In the genomic region with DNA sequence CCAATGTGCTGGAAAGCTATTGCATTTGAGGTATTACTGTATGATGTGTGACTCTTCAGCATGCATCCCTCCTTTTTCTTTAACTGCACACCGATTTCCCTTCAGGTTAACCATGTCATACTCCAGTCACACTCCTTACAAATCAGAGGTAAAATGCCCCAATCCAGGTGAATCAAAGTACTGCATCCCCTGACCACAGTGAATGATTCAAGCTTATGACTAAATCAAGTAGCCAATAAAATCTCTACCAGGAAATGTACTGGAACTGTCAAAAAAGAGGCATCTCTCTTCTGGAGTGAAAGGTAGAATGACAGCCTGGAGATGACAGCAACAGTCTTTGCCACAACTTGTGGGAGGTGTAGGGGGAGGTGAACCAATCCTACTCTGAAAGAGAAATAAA, we compare ENCODE assay signal across 30 cellular contexts. TPM values are rescaled to one million over a fixed set of nuclear protein-coding genes. Genes with fewer than 3 reads are reported as not detected.
"Had no signal": no experiment of that assay in that cellular context is flagged by ENCODE, and none has a peak within 500 bp of the region (broad histone marks: within the 10 kb centered on the region; RNA-seq: fewer than 3 reads in every experiment).

No MANE protein-coding gene starts in this region.

- H3K4me1 Mint-ChIP-seq: activated CD4-positive, alpha-beta T cell treated with anti-CD3 and anti-CD28 coated beads, Interleukin-2, amount 10 ng/mL, durations not matched to agents 24 days and 14 days; activated naive CD4-positive, alpha-beta T cell treated with anti-CD3 and anti-CD28 coated beads, Interleukin-2, amount 50 U/mL, for 24 hours; activated naive CD8-positive, alpha-beta T cell treated with anti-CD3 and anti-CD28 coated beads, Interleukin-2, amount 10 ng/mL, durations not matched to agents 7 days and 5 days had no signal

- H3K36me3 Mint-ChIP-seq: activated naive CD4-positive, alpha-beta T cell treated with anti-CD3 and anti-CD28 coated beads, Interleukin-2, amount 50 U/mL, for 24 hours; activated naive CD8-positive, alpha-beta T cell treated with anti-CD3 and anti-CD28 coated beads, Interleukin-2, amount 10 ng/mL, durations not matched to agents 7 days and 5 days had no signal

- ATAC-seq: activated CD8-positive, alpha-beta T cell treated with anti-CD3 and anti-CD28 coated beads, Interleukin-2, amount 10 ng/mL, durations not matched to agents 7 days and 5 days; body of pancreas had no signal

- DNase-seq: activated CD4-positive, alpha-beta T cell treated with anti-CD3 and anti-CD28 coated beads, Interleukin-2, amount 10 ng/mL, durations not matched to agents 24 days and 14 days; activated CD4-positive, alpha-beta T cell treated with anti-CD3 and anti-CD28 coated beads, Interleukin-2, amount 50 U/mL, for 4 hours; activated CD8-positive, alpha-beta T cell treated with anti-CD3 and anti-CD28 coated beads, Interleukin-2, amount 10 ng/mL, durations not matched to agents 7 days and 5 days; activated gamma-delta T cell; activated naive CD4-positive, alpha-beta T cell treated with Interleukin-2 at 50 U/mL for 16 hours; activated naive CD8-positive, alpha-beta T cell treated with anti-CD3 and anti-CD28 coated beads, Interleukin-2, amount 10 ng/mL, durations not matched to agents 7 days and 5 days; activated T-cell treated with anti-CD3 and anti-CD28 coated beads, Interleukin-2, amount 50 U/mL, for 24 hours; body of pancreas; central memory CD4-positive, alpha-beta T cell; Karpas-422; MG63; NCI-H1048; NCI-H1105 treated with DMSO at 0.1 percent for 48 hours; NCI-H1436; NCI-H1694; NCI-H1930; NCI-H2171; NCI-H510A; NCI-H526; NCI-H748 treated with DMSO at 0.1 percent for 48 hours; NK-92 treated with Interleukin-12 subunit alpha and Interleukin-12 subunit beta, amount 100 ng/mL, for 24 hours; PC-9; Right ventricle myocardium superior; SJCRH30; T1000 had no signal

- H3K27ac Mint-ChIP-seq: activated CD4-positive, alpha-beta T cell treated with anti-CD3 and anti-CD28 coated beads, Interleukin-2, amount 10 ng/mL, durations not matched to agents 24 days and 14 days; activated CD8-positive, alpha-beta T cell treated with anti-CD3 and anti-CD28 coated beads, Interleukin-2, amount 10 ng/mL, durations not matched to agents 7 days and 5 days; activated naive CD4-positive, alpha-beta T cell treated with anti-CD3 and anti-CD28 coated beads, Interleukin-2, amount 50 U/mL, for 24 hours; activated naive CD8-positive, alpha-beta T cell treated with anti-CD3 and anti-CD28 coated beads, Interleukin-2, amount 10 ng/mL, durations not matched to agents 7 days and 5 days; activated T-cell treated with anti-CD3 and anti-CD28 coated beads, Interleukin-2, amount 50 U/mL, for 24 hours; activated T-helper 2 cell treated with anti-CD3 and anti-CD28 coated beads, Interferon-gamma antibody, Interleukin-2, Interleukin-4, amounts not matched to agents 10 μg/mL and 5 μg/mL and 100 μg/mL, durations not matched to agents 14 hours and 24 hours and 36 hours had no signal

- H3K4me3 Mint-ChIP-seq: activated CD4-positive, alpha-beta T cell treated with anti-CD3 and anti-CD28 coated beads, Interleukin-2, amount 10 ng/mL, durations not matched to agents 24 days and 14 days; activated CD8-positive, alpha-beta T cell treated with anti-CD3 and anti-CD28 coated beads, Interleukin-2, amount 10 ng/mL, durations not matched to agents 7 days and 5 days; activated naive CD4-positive, alpha-beta T cell treated with anti-CD3 and anti-CD28 coated beads, Interleukin-2, amount 50 U/mL, for 24 hours; activated naive CD8-positive, alpha-beta T cell treated with anti-CD3 and anti-CD28 coated beads, Interleukin-2, amount 10 ng/mL, durations not matched to agents 7 days and 5 days; activated T-cell treated with anti-CD3 and anti-CD28 coated beads, Interleukin-2, amount 50 U/mL, for 24 hours had no signal

- H3K27me3 Mint-ChIP-seq: activated CD4-positive, alpha-beta T cell treated with anti-CD3 and anti-CD28 coated beads, Interleukin-2, amount 10 ng/mL, durations not matched to agents 24 days and 14 days had no signal

- H3K9me3 Mint-ChIP-seq: activated CD4-positive, alpha-beta T cell treated with anti-CD3 and anti-CD28 coated beads, Interleukin-2, amount 10 ng/mL, durations not matched to agents 24 days and 14 days; activated naive CD4-positive, alpha-beta T cell treated with anti-CD3 and anti-CD28 coated beads, Interleukin-2, amount 50 U/mL, for 24 hours; activated naive CD8-positive, alpha-beta T cell treated with anti-CD3 and anti-CD28 coated beads, Interleukin-2, amount 10 ng/mL, durations not matched to agents 7 days and 5 days; activated T-cell treated with anti-CD3 and anti-CD28 coated beads, Interleukin-2, amount 50 U/mL, for 24 hours; activated T-helper 2 cell treated with anti-CD3 and anti-CD28 coated beads, Interferon-gamma antibody, Interleukin-2, Interleukin-4, amounts not matched to agents 10 μg/mL and 5 μg/mL and 100 μg/mL, durations not matched to agents 14 hours and 24 hours and 36 hours had no signal

- H3K27ac ChIP-seq: body of pancreas, PC-9, SJCRH30, SK-N-MC had no signal

RNA-seq across cellular contexts. Expression of a gene that starts 10.4 kb away (rescaled TPM):
- total RNA-seq: activated CD4-positive, alpha-beta T cell treated with anti-CD3 and anti-CD28 coated beads, Interleukin-2, amount 10 ng/mL, durations not matched to agents 24 days and 14 days; activated CD8-positive, alpha-beta T cell treated with anti-CD3 and anti-CD28 coated beads, Interleukin-2, amount 10 ng/mL, durations not matched to agents 7 days and 5 days; activated naive CD8-positive, alpha-beta T cell treated with anti-CD3 and anti-CD28 coated beads, Interleukin-2, amount 10 ng/mL, durations not matched to agents 7 days and 5 days; activated T-helper 2 cell treated with anti-CD3 and anti-CD28 coated beads, Interferon-gamma antibody, Interleukin-2, Interleukin-4, amounts not matched to agents 10 μg/mL and 5 μg/mL and 100 μg/mL, durations not matched to agents 14 hours and 24 hours and 36 hours; T-helper 1 cell treated with Interleukin-12 subunit alpha and Interleukin-12 subunit beta and Interleukin-4 antibody, amounts not matched to agents 30 ng/mL and 1 ng/mL, for 36 hours; T-helper 2 cell treated with Interferon-gamma antibody and Interleukin-4, amounts not matched to agents 100 ng/mL and 5 ng/mL, for 36 hours had no signal
